Comparison of ENCODE assay signal across 7 cellular contexts in genomic region chr3:179526989-179527391, GRCh38. TPM values are rescaled to one million over a fixed set of nuclear protein-coding genes. Genes with fewer than 3 reads are reported as not detected.
DNase-seq lines count a peak whose midpoint lies in the region; ATAC-seq and TF ChIP-seq lines count a peak whose summit lies in the region.

No MANE protein-coding gene starts in this region.

- H3K9ac ChIP-seq in HUES64 (ENCODE audit: low read depth, low read length) (peak overlapping the region; percentile 47; the same call in 1 of the 2 replicates), skeletal muscle tissue (ENCODE audit: low read depth in 1 of 3, low read length in 3 of 3) (no peak overlapping the region)

- peak overlapping the region; percentile 36; the same call in 1 of the 2 replicates for H3K4me3 ChIP-seq in HUES64 (ENCODE audit: low read length)
- peak overlapping the region; percentile 45 for H3K4me3 ChIP-seq in WI38 (ENCODE audit: low read depth, low read length)
- peak overlapping the region in 1 of 3 donors; percentile 20 for H3K4me3 ChIP-seq in skeletal muscle tissue (ENCODE audit: low read length in 3 of 3)

- no peaks in the 10 kb centered on the region for H3K27me3 ChIP-seq in HUES64 (ENCODE audit: insufficient read depth, low read length)
- H3K27me3 ChIP-seq in skeletal muscle tissue (ENCODE audit: control insufficient read depth in 3 of 3, insufficient read depth in 3 of 3, low read length in 3 of 3), result no peaks in the 10 kb centered on the region

- TF ChIP-seq CTCF in WI38 (IDR thresholded peaks at IDR 0.05; ENCODE audit: low read depth, low read length), result no peak
- no peak for TF ChIP-seq CTCF in GM20000 (IDR thresholded peaks at IDR 0.05; ENCODE audit: extremely low read depth, missing control alignments)

- ATAC-seq in GM21390 (IDR thresholded peaks at IDR 0.05; ENCODE audit: unreplicated experiment), result no peak

- DNase-seq in iPS DF 4.7 (ENCODE audit: extremely low read depth, low spot score) (peak; percentile 82), GM20000 (ENCODE audit: low spot score) (no peak)
- DNase-seq in stimulated activated CD4-positive, alpha-beta T cell treated with anti-CD3 and anti-CD28 coated beads, Interleukin-4, amount 100 ng/mL, for 1 hour, result no peak

- H3K4me1 ChIP-seq in HUES64 (ENCODE audit: insufficient read depth, low read length) (peaks cover 23% of the 10 kb centered on the region), skeletal muscle tissue (ENCODE audit: control insufficient read depth in 3 of 3, insufficient read depth in 3 of 3, low read length in 3 of 3) (peaks cover 0 to 5% (median 3%) of the 10 kb centered on the region in 3 donors)

- 9% methylated on average over 3 of the region's 3 CpGs for WGBS in HUES64

- H3K36me3 ChIP-seq in HUES64 (ENCODE audit: insufficient read depth, low read length) (no peaks in the 10 kb centered on the region), skeletal muscle tissue (ENCODE audit: control insufficient read depth in 3 of 3, insufficient read depth in 3 of 3, low read length in 3 of 3) (no peaks in the 10 kb centered on the region)

- H3K27ac ChIP-seq in HUES64 (ENCODE audit: low read depth, low read length), result peak overlapping the region; percentile 82
- H3K27ac ChIP-seq in skeletal muscle tissue (ENCODE audit: low read depth, low read length), result peak overlapping the region; percentile 60

- H3K9me3 ChIP-seq in HUES64 (ENCODE audit: insufficient read depth, low read depth, low read length), result no peaks in the 10 kb centered on the region
- no peaks in the 10 kb centered on the region for H3K9me3 ChIP-seq in skeletal muscle tissue (ENCODE audit: control insufficient read depth in 3 of 3, low read length in 3 of 3)

RNA-seq across cellular contexts. Expression of gene ACTL6A, which starts 35.7 kb away (rescaled TPM):
- 86.9 TPM for polyA plus RNA-seq in HUES64 (2013, experiment 1 of 2)
- 87.3 TPM for polyA plus RNA-seq in HUES64 (2013, experiment 2 of 2)
- 40.7 TPM for total RNA-seq in skeletal muscle tissue
